11 cellular contexts compared by ENCODE assay signal in genomic region chr1:41664861-41665640, GRCh38.
DNase-seq lines count a peak whose midpoint lies in the region; ATAC-seq and TF ChIP-seq lines count a peak whose summit lies in the region.
"Had no signal": no experiment of that assay in that cellular context is flagged by ENCODE, and none has a peak within 500 bp of the region (broad histone marks: within the 10 kb centered on the region; RNA-seq: fewer than 3 reads in every experiment).

No MANE protein-coding gene starts in this region.

- peak overlapping the region in 1 of 3 experiments; percentile 10 for H3K27ac Mint-ChIP-seq in nephron

- peaks cover 36% of the 10 kb centered on the region for H3K27me3 Mint-ChIP-seq in nephron (ENCODE audit: low read depth)

- peaks cover 19% of the 10 kb centered on the region for H3K36me3 ChIP-seq in DND-41 (ENCODE audit: insufficient read depth, low read length)
- H3K36me3 ChIP-seq: thyroid gland had no signal

- peak overlapping the region; percentile 99 for H3K27ac ChIP-seq in DND-41 (ENCODE audit: low read length)
- H3K27ac ChIP-seq: thyroid gland had no signal

- intact Hi-C loops in sciatic nerve (cut with DNase I), result no loop called here

- no peaks in the 10 kb centered on the region for H3K36me3 Mint-ChIP-seq in nephron (ENCODE audit: low read depth)

- peaks cover 47% of the 10 kb centered on the region for H4K20me1 ChIP-seq in DND-41 (ENCODE audit: insufficient read depth, low read length)

- no peaks in the 10 kb centered on the region for H3K9me3 ChIP-seq in DND-41 (ENCODE audit: insufficient read depth, low read length, severe bottlenecking)
- H3K9me3 ChIP-seq: thyroid gland had no signal

- TF ChIP-seq CTCF in DND-41 (IDR thresholded peaks at IDR 0.05; ENCODE audit: borderline replicate concordance, extremely low read depth, low read length, poor library complexity, severe bottlenecking), result no peak
- TF ChIP-seq CTCF in nephron (IDR thresholded peaks at IDR 0.05; ENCODE audit: unreplicated experiment in 3 of 3), result no peak

- no peaks in the 10 kb centered on the region for H3K9me3 Mint-ChIP-seq in nephron

- H3K9ac ChIP-seq in DND-41 (ENCODE audit: low read depth, low read length), result 0 out of 2 replicates have a peak overlapping the region, but pooled peaks have one; percentile 1

- no peak overlapping the region for H2AFZ ChIP-seq in DND-41 (ENCODE audit: low read depth, low read length)

- H3K4me2 ChIP-seq in DND-41 (ENCODE audit: insufficient read depth, low read length), result no peak overlapping the region

- H3K4me1 Mint-ChIP-seq in nephron, result peaks cover 42% of the 10 kb centered on the region

- peak overlapping the region in 2 of 3 experiments; percentile 14 to 26 for H3K4me3 Mint-ChIP-seq in nephron

- no peak overlapping the region for H3K4me3 ChIP-seq in DND-41 (ENCODE audit: low read depth in 1 of 2, low read length in 2 of 2)
- H3K4me3 ChIP-seq: dorsolateral prefrontal cortex, thyroid gland had no signal

- peaks cover 92% of the 10 kb centered on the region for H3K79me2 ChIP-seq in DND-41 (ENCODE audit: insufficient read depth, low read length)

- no peaks in the 10 kb centered on the region for H3K27me3 ChIP-seq in DND-41 (ENCODE audit: insufficient read depth, low read length, poor library complexity)
- H3K27me3 ChIP-seq: dorsolateral prefrontal cortex, thyroid gland had no signal

- H3K4me1 ChIP-seq in DND-41 (ENCODE audit: insufficient read depth, low read length), result peaks cover 89% of the 10 kb centered on the region

- DNase-seq in DND-41 (no peak), NCI-H226 (peak; percentile 96), dermis blood vessel endothelial cell (peak; percentile 49), sciatic nerve (ENCODE audit: low spot score) (no peak), NCI-H146 (lab: John Stamatoyannopoulos, UW) (no peak)
- DNase-seq: posterior cingulate gyrus had no signal

- no peak for ATAC-seq in DND-41 (ENCODE audit: insufficient read depth, low read depth)
- ATAC-seq in sciatic nerve, result no peak
- ATAC-seq in HG03095 (IDR thresholded peaks at IDR 0.05; ENCODE audit: unreplicated experiment), result no peak
- no peak for ATAC-seq in HG02610 (IDR thresholded peaks at IDR 0.05; ENCODE audit: unreplicated experiment)

Comparison
In these comparisons a context has a peak if more than half of its experiments do, and no peak if none do; other contexts are left out.
1. DNase-seq: peak in NCI-H226 (single experiment) and dermis blood vessel endothelial cell (single experiment); none in DND-41 (single experiment), sciatic nerve (single experiment) and NCI-H146 (single experiment).